ENCODE assay signal across 1 cellular context in genomic region chr3:151841801-151842200, GRCh38.
TF ChIP-seq lines count a peak whose summit lies in the region.

No MANE protein-coding gene starts in this region.

TF ChIP-seq in IMR-90, 13 proteins besides CTCF, POLR2A, EP300 and RAD21 (continued from another document):
- TF ChIP-seq BHLHE40 (IDR thresholded peaks at IDR 0.05; ENCODE audit: low read depth, low read length), result no peak
- no peak for TF ChIP-seq MXI1 (IDR thresholded peaks at IDR 0.05; ENCODE audit: borderline replicate concordance, low read depth, low read length)
- TF ChIP-seq, protein P1, sequence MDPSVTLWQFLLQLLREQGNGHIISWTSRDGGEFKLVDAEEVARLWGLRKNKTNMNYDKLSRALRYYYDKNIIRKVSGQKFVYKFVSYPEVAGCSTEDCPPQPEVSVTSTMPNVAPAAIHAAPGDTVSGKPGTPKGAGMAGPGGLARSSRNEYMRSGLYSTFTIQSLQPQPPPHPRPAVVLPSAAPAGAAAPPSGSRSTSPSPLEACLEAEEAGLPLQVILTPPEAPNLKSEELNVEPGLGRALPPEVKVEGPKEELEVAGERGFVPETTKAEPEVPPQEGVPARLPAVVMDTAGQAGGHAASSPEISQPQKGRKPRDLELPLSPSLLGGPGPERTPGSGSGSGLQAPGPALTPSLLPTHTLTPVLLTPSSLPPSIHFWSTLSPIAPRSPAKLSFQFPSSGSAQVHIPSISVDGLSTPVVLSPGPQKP (IDR thresholded peaks at IDR 0.05; ENCODE audit: borderline replicate concordance, low read depth, low read length), result no peak
TF ChIP-seq in IMR-90: peak in this region for 0.
